ENCODE assay signal across 6 cellular contexts in the genomic region with DNA sequence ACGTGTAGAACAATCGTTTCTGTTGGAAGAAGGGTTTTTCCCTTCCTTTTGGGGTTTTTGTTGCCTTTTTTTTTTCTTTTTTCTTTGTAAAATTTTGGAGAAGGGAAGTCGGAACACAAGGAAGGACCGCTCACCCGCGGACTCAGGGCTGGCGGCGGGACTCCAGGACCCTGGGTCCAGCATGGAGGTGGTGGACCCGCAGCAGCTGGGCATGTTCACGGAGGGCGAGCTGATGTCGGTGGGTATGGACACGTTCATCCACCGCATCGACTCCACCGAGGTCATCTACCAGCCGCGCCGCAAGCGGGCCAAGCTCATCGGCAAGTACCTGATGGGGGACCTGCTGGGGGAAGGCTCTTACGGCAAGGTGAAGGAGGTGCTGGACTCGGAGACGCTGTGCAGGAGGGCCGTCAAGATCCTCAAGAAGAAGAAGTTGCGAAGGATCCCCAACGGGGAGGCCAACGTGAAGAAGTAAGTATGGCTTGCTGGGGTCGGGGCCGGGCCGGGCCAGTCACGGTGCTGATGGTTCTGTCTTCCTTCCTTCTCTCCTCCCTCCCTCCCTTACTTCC. TPM values are rescaled to one million over a fixed set of nuclear protein-coding genes. Genes with fewer than 3 reads are reported as not detected.
DNase-seq lines count a peak whose midpoint lies in the region; ATAC-seq and TF ChIP-seq lines count a peak whose summit lies in the region.

No MANE protein-coding gene starts in this region.

- POLR2A ChIA-PET in AG04450 (lab: Yijun Ruan, JAX) (interaction anchor here (0.8 kb wide), 1 partner anchor 327 kb away, joined by 3 read pairs; no protein-coding TSS in a partner anchor), OCI-LY7 (lab: Charles Lee) (no interaction called here)

- no peaks in the 10 kb centered on the region for H3K9me2 ChIP-seq in OCI-LY7 (ENCODE audit: insufficient read depth, low read length)

- H3K27me3 ChIP-seq in AG04450 (ENCODE audit: control insufficient read depth, insufficient read depth, low read length): no peaks in the 10 kb centered on the region

- intact Hi-C loops in OCI-LY7 (cut with micrococcal nuclease; ENCODE audit: unreplicated experiment): no loop called here

- H3K9me3 ChIP-seq in AG04450 (ENCODE audit: control insufficient read depth, insufficient read depth, low read length): no peaks in the 10 kb centered on the region; the same call in 1 of the 2 replicates
- no peaks in the 10 kb centered on the region for H3K9me3 ChIP-seq in OCI-LY7 (ENCODE audit: low read length)

- no peak overlapping the region for H2AFZ ChIP-seq in OCI-LY7 (ENCODE audit: low read length)

- TF ChIP-seq CTCF in AG04450 (IDR thresholded peaks at IDR 0.05; ENCODE audit: low read depth, low read length): no peak
- TF ChIP-seq CTCF in OCI-LY7 (conservative IDR thresholded peaks at IDR 0.05; ENCODE audit: low read length): no peak
- TF ChIP-seq CTCF in epithelial cell of proximal tubule (conservative IDR thresholded peaks at IDR 0.05; ENCODE audit: low read depth, low read length): no peak

- H3K27ac ChIP-seq in AG04450 (ENCODE audit: low read depth, low read length) (peak overlapping the region; percentile 57), OCI-LY7 (ENCODE audit: low read depth, low read length, poor library complexity, severe bottlenecking) (peak overlapping the region; percentile 24), skin epidermis (peak overlapping the region in 20 of 21 experiments; percentile 37 to 92 (median 78))

- peaks cover 19% of the 10 kb centered on the region for H3K4me1 ChIP-seq in OCI-LY7 (ENCODE audit: insufficient read depth, low read length, poor library complexity, severe bottlenecking)

- ATAC-seq in GM18873 (IDR thresholded peaks at IDR 0.05; ENCODE audit: low FRiP score, unreplicated experiment): no peak
- no peak for ATAC-seq in HG02571 (IDR thresholded peaks at IDR 0.05; ENCODE audit: unreplicated experiment)

- CTCF ChIA-PET in AG04450 (lab: Charles Lee): no interaction called here
- CTCF ChIA-PET in OCI-LY7 (lab: Charles Lee; ENCODE audit: unreplicated experiment): no interaction called here

- H3K4me3 ChIP-seq in AG04450 (ENCODE audit: low read depth, low read length) (peak overlapping the region; percentile 76), OCI-LY7 (ENCODE audit: low read depth, low read length, poor library complexity, severe bottlenecking) (peak overlapping the region; percentile 88), epithelial cell of proximal tubule (ENCODE audit: low read depth, low read length) (peak overlapping the region; percentile 84), skin epidermis (peak overlapping the region; percentile 41 to 80 (median 72))

- peaks cover 45% of the 10 kb centered on the region for H3K36me3 ChIP-seq in OCI-LY7 (ENCODE audit: insufficient read depth, low read length)

- H3K4me2 ChIP-seq in OCI-LY7 (ENCODE audit: low read length): peak overlapping the region; percentile 97

- DNase-seq in AG04450 (ENCODE audit: low read depth, low spot score): no peak
- peak; percentile 39 for DNase-seq in OCI-LY7 (ENCODE audit: low spot score)
- DNase-seq in epithelial cell of proximal tubule (ENCODE audit: low read depth): no peak

- peaks cover 55% of the 10 kb centered on the region for H3K79me2 ChIP-seq in OCI-LY7 (ENCODE audit: insufficient read depth, low read depth, low read length)

- H4K20me1 ChIP-seq in OCI-LY7 (ENCODE audit: insufficient read depth, low read length): peaks cover 12% of the 10 kb centered on the region; the same call in 1 of the 2 replicates

- BruUV-seq in OCI-LY7 (replicated peaks; lab: Mats Ljungman, UMichigan): TSS peak; percentile 54

RNA-seq across cellular contexts. Expression of gene STK11, which starts 1.2 kb away (rescaled TPM):
- polyA plus RNA-seq in AG04450 (2011; rRNA removed): 24.6 and 26.6 TPM in 2 replicates
- 45.2 and 55.6 TPM in 2 replicates for polyA minus RNA-seq in AG04450 (2011; rRNA and poly(A)+ RNA removed)
- total RNA-seq in OCI-LY7 (2014; rRNA removed; shearing (Covaris generic)): 68.7 and 78.4 TPM in 2 replicates
- 76.5 and 82.2 TPM in 2 replicates for total RNA-seq in OCI-LY7 (2022)
- total RNA-seq in epithelial cell of proximal tubule: 80.4 and 96.9 TPM in 2 replicates

RNA-seq across cellular contexts. Expression of gene CBARP, which starts 31.0 kb away (rescaled TPM):
- 1.1 and 1.6 TPM in 2 replicates for polyA plus RNA-seq in AG04450 (2011; rRNA removed)
- 0.55 and 0.91 TPM in 2 replicates for polyA minus RNA-seq in AG04450 (2011; rRNA and poly(A)+ RNA removed)
- 0.09 and 0.33 TPM in 2 replicates for total RNA-seq in OCI-LY7 (2014; rRNA removed; shearing (Covaris generic))
- 0.13 and 0.18 TPM in 2 replicates for total RNA-seq in OCI-LY7 (2022)
- 6.8 and 9.7 TPM in 2 replicates for total RNA-seq in epithelial cell of proximal tubule

RNA-seq across cellular contexts. Expression of gene SBNO2, which starts 32.7 kb away (rescaled TPM):
- 9.9 and 14.2 TPM in 2 replicates for polyA plus RNA-seq in AG04450 (2011; rRNA removed)
- polyA minus RNA-seq in AG04450 (2011; rRNA and poly(A)+ RNA removed): 25.9 and 28.8 TPM in 2 replicates
- 17.6 and 26.6 TPM in 2 replicates for total RNA-seq in OCI-LY7 (2014; rRNA removed; shearing (Covaris generic))
- total RNA-seq in OCI-LY7 (2022) (43.3 and 48.8 TPM in 2 replicates), epithelial cell of proximal tubule (56.2 and 66.1 TPM in 2 replicates)

RNA-seq across cellular contexts. Expression of gene ATP5F1D, which starts 34.7 kb away (rescaled TPM):
- 36.4 and 55.1 TPM in 2 replicates for polyA plus RNA-seq in AG04450 (2011; rRNA removed)
- polyA minus RNA-seq in AG04450 (2011; rRNA and poly(A)+ RNA removed): 19.4 and 21.4 TPM in 2 replicates
- total RNA-seq in OCI-LY7 (2014; rRNA removed; shearing (Covaris generic)): 51.8 and 82.1 TPM in 2 replicates
- total RNA-seq in OCI-LY7 (2022) (207 and 266 TPM in 2 replicates), epithelial cell of proximal tubule (110 and 114 TPM in 2 replicates)

RNA-seq across cellular contexts. Expression of gene MIDN, which starts 41.6 kb away (rescaled TPM):
- polyA plus RNA-seq in AG04450 (2011; rRNA removed): 6.6 and 10.6 TPM in 2 replicates
- polyA minus RNA-seq in AG04450 (2011; rRNA and poly(A)+ RNA removed): 16.1 and 21.3 TPM in 2 replicates
- 11.7 and 20.3 TPM in 2 replicates for total RNA-seq in OCI-LY7 (2014; rRNA removed; shearing (Covaris generic))
- total RNA-seq in OCI-LY7 (2022) (70.9 and 75.8 TPM in 2 replicates), epithelial cell of proximal tubule (44.1 and 66.3 TPM in 2 replicates)

Comparison
In these comparisons a context has a peak if more than half of its experiments do, and no peak if none do; other contexts are left out.
1. H3K27ac ChIP-seq: peak in every context shown above with its lines; median percentile 78 in skin epidermis; 57 in AG04450; 24 in OCI-LY7.